ENCODE assay signal across 14 cellular contexts in genomic region chr20:41161886-41162285, GRCh38. TPM values are rescaled to one million over a fixed set of nuclear protein-coding genes. Genes with fewer than 3 reads are reported as not detected.
DNase-seq lines count a peak whose midpoint lies in the region; ATAC-seq and TF ChIP-seq lines count a peak whose summit lies in the region.
"Had no signal": no experiment of that assay in that cellular context is flagged by ENCODE, and none has a peak within 500 bp of the region (broad histone marks: within the 10 kb centered on the region; RNA-seq: fewer than 3 reads in every experiment).

No MANE protein-coding gene starts in this region.

- H3K4me3 Mint-ChIP-seq in activated naive CD4-positive, alpha-beta T cell treated with anti-CD3 and anti-CD28 coated beads for 36 hours, result no peak overlapping the region
- H3K4me3 Mint-ChIP-seq in stimulated activated naive CD8-positive, alpha-beta T cell treated with anti-CD3 and anti-CD28 coated beads, Interleukin-15, amount 100 ng/mL, for 72 hours, result peak overlapping the region; percentile 43 to 63

- H3K36me3 Mint-ChIP-seq in activated naive CD4-positive, alpha-beta T cell treated with anti-CD3 and anti-CD28 coated beads for 36 hours (ENCODE audit: low read depth), result peaks cover 39% of the 10 kb centered on the region
- H3K36me3 Mint-ChIP-seq in activated naive CD4-positive, alpha-beta T cell treated with anti-CD3 and anti-CD28 coated beads, Interleukin-2, amount 50 U/mL, for 72 hours, result peaks cover 11 to 70% of the 10 kb centered on the region in 2 donors

- H3K9me3 Mint-ChIP-seq in activated naive CD4-positive, alpha-beta T cell treated with anti-CD3 and anti-CD28 coated beads for 36 hours, result no peaks in the 10 kb centered on the region
- no peaks in the 10 kb centered on the region for H3K9me3 Mint-ChIP-seq in activated naive CD4-positive, alpha-beta T cell treated with anti-CD3 and anti-CD28 coated beads, Interleukin-2, amount 50 U/mL, for 72 hours
- no peaks in the 10 kb centered on the region for H3K9me3 Mint-ChIP-seq in stimulated activated naive CD8-positive, alpha-beta T cell treated with anti-CD3 and anti-CD28 coated beads, Interleukin-15, amount 100 ng/mL, for 72 hours

- intact Hi-C loops in activated naive CD4-positive, alpha-beta T cell treated with anti-CD3 and anti-CD28 coated beads for 36 hours (cut with micrococcal nuclease), result no loop called here

- ATAC-seq in activated naive CD4-positive, alpha-beta T cell treated with anti-CD3 and anti-CD28 coated beads, Interleukin-2, amount 50 U/mL, for 72 hours, result no peak
- ATAC-seq in RWPE2 (ENCODE audit: low read depth), result no peak
- ATAC-seq in stimulated activated naive CD8-positive, alpha-beta T cell treated with anti-CD3 and anti-CD28 coated beads, Interleukin-15, amount 100 ng/mL, for 72 hours, result no peak

- no peaks in the 10 kb centered on the region for H3K9me3 ChIP-seq in RWPE2 (ENCODE audit: severe bottlenecking)
- H3K9me3 ChIP-seq: HAP-1, thoracic aorta had no signal

- H3K4me3 ChIP-seq in RWPE2 (ENCODE audit: severe bottlenecking), result no peak overlapping the region
- H3K4me3 ChIP-seq: HAP-1, thoracic aorta had no signal

- CTCF ChIA-PET in activated naive CD4-positive, alpha-beta T cell treated with anti-CD3 and anti-CD28 coated beads for 36 hours (lab: Charles Lee), result interaction anchor here (1.7 kb wide), 1 partner anchor 11 kb away, joined by 8 read pairs; no protein-coding TSS in a partner anchor

- DNase-seq in activated naive CD4-positive, alpha-beta T cell treated with anti-CD3 and anti-CD28 coated beads for 36 hours, result no peak
- DNase-seq in activated naive CD4-positive, alpha-beta T cell treated with anti-CD3 and anti-CD28 coated beads, Interleukin-2, amount 50 U/mL, for 72 hours (ENCODE audit: low spot score in 2 of 2), result no peak
- DNase-seq in RWPE2 (ENCODE audit: low spot score), result no peak
- DNase-seq in cerebellar nuclear complex (lab: John Stamatoyannopoulos, UW), result peak; percentile 92 to 98
- no peak for DNase-seq in stimulated activated naive CD8-positive, alpha-beta T cell treated with anti-CD3 and anti-CD28 coated beads, Interleukin-15, amount 100 ng/mL, for 72 hours
- no peak for DNase-seq in NCI-H2171 treated with DMSO at 0.1 percent for 48 hours (lab: John Stamatoyannopoulos, UW)
- DNase-seq in middle frontal gyrus (ENCODE audit: extremely low spot score, low spot score), result no peak
- DNase-seq in NCI-H226, result no peak
- DNase-seq: mesendoderm, NCI-H187, NCI-H748 treated with DMSO at 0.1 percent for 48 hours, SHP77 treated with DMSO at 0.1 percent for 48 hours had no signal

- H3K27me3 ChIP-seq in RWPE2 (ENCODE audit: insufficient read depth, poor library complexity, severe bottlenecking), result no peaks in the 10 kb centered on the region

- TF ChIP-seq CTCF in RWPE2 (IDR thresholded peaks at IDR 0.05; ENCODE audit: poor library complexity, severe bottlenecking), result peak; percentile 26

- peaks cover 59% of the 10 kb centered on the region for H3K4me1 Mint-ChIP-seq in activated naive CD4-positive, alpha-beta T cell treated with anti-CD3 and anti-CD28 coated beads for 36 hours (ENCODE audit: low read depth)
- H3K4me1 Mint-ChIP-seq in stimulated activated naive CD8-positive, alpha-beta T cell treated with anti-CD3 and anti-CD28 coated beads, Interleukin-15, amount 100 ng/mL, for 72 hours, result peaks cover 98% of the 10 kb centered on the region

- peaks cover 11% of the 10 kb centered on the region for H3K4me1 ChIP-seq in RWPE2 (ENCODE audit: insufficient read depth, poor library complexity, severe bottlenecking)
- H3K4me1 ChIP-seq: HAP-1 had no signal

- H3K27ac ChIP-seq in RWPE2 (ENCODE audit: poor library complexity, severe bottlenecking), result no peak overlapping the region
- H3K27ac ChIP-seq: thoracic aorta had no signal

- H3K27me3 Mint-ChIP-seq in activated naive CD4-positive, alpha-beta T cell treated with anti-CD3 and anti-CD28 coated beads for 36 hours (ENCODE audit: low read depth), result no peaks in the 10 kb centered on the region
- H3K27me3 Mint-ChIP-seq in stimulated activated naive CD8-positive, alpha-beta T cell treated with anti-CD3 and anti-CD28 coated beads, Interleukin-15, amount 100 ng/mL, for 72 hours, result no peaks in the 10 kb centered on the region

- peaks cover 69% of the 10 kb centered on the region for H3K36me3 ChIP-seq in RWPE2 (ENCODE audit: low read depth)

- H3K27ac Mint-ChIP-seq in activated naive CD4-positive, alpha-beta T cell treated with anti-CD3 and anti-CD28 coated beads for 36 hours, result peak overlapping the region; percentile 67
- peak overlapping the region in 1 of 2 donors; percentile 88 for H3K27ac Mint-ChIP-seq in activated naive CD4-positive, alpha-beta T cell treated with anti-CD3 and anti-CD28 coated beads, Interleukin-2, amount 50 U/mL, for 72 hours
- peak overlapping the region; percentile 90 to 92 for H3K27ac Mint-ChIP-seq in stimulated activated naive CD8-positive, alpha-beta T cell treated with anti-CD3 and anti-CD28 coated beads, Interleukin-15, amount 100 ng/mL, for 72 hours

RNA-seq across cellular contexts. Expression of gene PLCG1, which starts 24.5 kb away (rescaled TPM):
- total RNA-seq in activated naive CD4-positive, alpha-beta T cell treated with anti-CD3 and anti-CD28 coated beads for 36 hours, result 100 to 1,000 TPM; 117 to 136 TPM
- 100 to 1,000 TPM; 153 to 348 TPM for total RNA-seq in activated naive CD4-positive, alpha-beta T cell treated with anti-CD3 and anti-CD28 coated beads, Interleukin-2, amount 50 U/mL, for 72 hours

Comparison
In these comparisons a context has a peak if more than half of its experiments do, and no peak if none do; other contexts are left out.
1. DNase-seq: peak in cerebellar nuclear complex (2 of 2); none in activated naive CD4-positive, alpha-beta T cell treated with anti-CD3 and anti-CD28 coated beads for 36 hours (single experiment), activated naive CD4-positive, alpha-beta T cell treated with anti-CD3 and anti-CD28 coated beads, Interleukin-2, amount 50 U/mL, for 72 hours (0 of 2), RWPE2 (single experiment), stimulated activated naive CD8-positive, alpha-beta T cell treated with anti-CD3 and anti-CD28 coated beads, Interleukin-15, amount 100 ng/mL, for 72 hours (0 of 2), NCI-H2171 treated with DMSO at 0.1 percent for 48 hours (single experiment), middle frontal gyrus (single experiment) and NCI-H226 (single experiment).